Comparison of ENCODE assay signal across 8 cellular contexts in the genomic region with DNA sequence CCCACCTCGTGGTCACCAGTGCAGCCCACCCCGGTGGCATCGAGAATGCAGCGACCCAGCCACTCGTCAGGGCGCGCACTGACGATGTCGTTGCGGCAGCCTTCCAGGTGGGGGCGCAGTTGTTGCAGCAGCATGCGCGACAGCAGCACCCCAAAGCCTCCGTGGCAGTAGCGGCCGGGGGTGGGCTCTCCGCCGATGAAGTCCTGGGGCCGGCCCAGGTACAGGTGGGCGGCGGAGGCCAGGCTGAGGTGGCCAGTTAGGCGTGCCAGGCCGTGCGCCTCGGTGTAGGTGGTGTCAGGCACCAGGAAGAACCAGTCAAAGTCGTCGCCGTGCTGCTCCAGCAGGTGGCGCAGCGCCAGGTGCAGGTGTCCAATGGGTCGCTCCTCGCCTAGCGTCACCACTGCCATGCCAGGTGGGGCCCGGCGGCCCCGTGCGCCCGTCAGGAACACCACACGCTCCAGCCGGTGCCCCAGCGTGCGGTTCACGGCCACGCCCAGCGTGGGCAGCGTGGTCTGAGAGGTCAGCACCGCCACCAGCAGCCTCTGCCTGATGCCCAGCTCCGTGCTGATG. TPM values are rescaled to one million over a fixed set of nuclear protein-coding genes. Genes with fewer than 3 reads are reported as not detected.
A peak's percentile ranks its signal among the peaks of the same experiment; 100 is the strongest.
DNase-seq lines count a peak whose midpoint lies in the region; ATAC-seq and TF ChIP-seq lines count a peak whose summit lies in the region.

No MANE protein-coding gene starts in this region.

- ATAC-seq in GM18907 (IDR thresholded peaks at IDR 0.05; ENCODE audit: unreplicated experiment) (peak; percentile 57), HG03159 (IDR thresholded peaks at IDR 0.05; ENCODE audit: unreplicated experiment) (peak; percentile 49)

- 6 to 27% methylated on average over 29 to 39 of the region's 48 CpGs for WGBS in lower leg skin, 2 donors

- peak in 1 of 3 donors; percentile 80 for TF ChIP-seq CTCF in lower leg skin (IDR thresholded peaks at IDR 0.05)

- intact Hi-C loops in lower leg skin (cut with DNase I; ENCODE audit: low total_unique reads) = loop anchor here (5.0 kb wide), 1 partner anchor 146 kb away; no protein-coding TSS in a partner anchor

- DNase-seq in AG08396 (ENCODE audit: low spot score) (peak; percentile 61), NCI-H226 (peak; percentile 55), cortex of kidney (lab: John Stamatoyannopoulos, UW) (peak; percentile 56), lower leg skin (ENCODE audit: low spot score in 2 of 2) (peak; percentile 54 to 93)
- peak; percentile 93 for DNase-seq in activated CD4-positive, alpha-beta T cell treated with anti-CD3 and anti-CD28 coated beads for 48 hours
- peak; percentile 55 for DNase-seq in stimulated activated CD8-positive, alpha-beta memory T cell treated with anti-CD3 and anti-CD28 coated beads, Interleukin-12 subunit alpha, Interleukin-12 subunit beta, amount 100 ng/mL, for 24 hours (ENCODE audit: extremely low read depth)

- TF ChIP-seq POLR2A in lower leg skin (IDR thresholded peaks at IDR 0.05) = no peak

- no peak overlapping the region for H3K4me3 ChIP-seq in lower leg skin (ENCODE audit: low read depth, poor library complexity, severe bottlenecking)

RNA-seq across cellular contexts. Expression of a gene that starts 1.9 kb away (rescaled TPM):
- total RNA-seq in lower leg skin = 10 to 100 TPM; 37.8 to 73.1 (median 58.4) TPM

RNA-seq across cellular contexts. Expression of a gene that starts 2.1 kb away (rescaled TPM):
- total RNA-seq in lower leg skin = 1 to 10 TPM in 2 of 4 donors, under 1 TPM in 2; 0.17 to 2.1 (median 1.0) TPM

RNA-seq across cellular contexts. Expression of a gene that starts 27.4 kb away (rescaled TPM):
- total RNA-seq in lower leg skin = under 1 TPM in 1 of 4 donors, not detected in 3; 0.26 TPM

RNA-seq across cellular contexts. Expression of a gene that starts 29.6 kb away (rescaled TPM):
- total RNA-seq in lower leg skin = 10 to 100 TPM; 34.2 to 52.7 (median 42.7) TPM

RNA-seq across cellular contexts. Expression of a gene that starts 30.4 kb away (rescaled TPM):
- 1 to 10 TPM in 1 of 4 donors, under 1 TPM in 2, not detected in 1; 0.58 to 1.4 (median 0.84) TPM for total RNA-seq in lower leg skin
